In the genomic region with DNA sequence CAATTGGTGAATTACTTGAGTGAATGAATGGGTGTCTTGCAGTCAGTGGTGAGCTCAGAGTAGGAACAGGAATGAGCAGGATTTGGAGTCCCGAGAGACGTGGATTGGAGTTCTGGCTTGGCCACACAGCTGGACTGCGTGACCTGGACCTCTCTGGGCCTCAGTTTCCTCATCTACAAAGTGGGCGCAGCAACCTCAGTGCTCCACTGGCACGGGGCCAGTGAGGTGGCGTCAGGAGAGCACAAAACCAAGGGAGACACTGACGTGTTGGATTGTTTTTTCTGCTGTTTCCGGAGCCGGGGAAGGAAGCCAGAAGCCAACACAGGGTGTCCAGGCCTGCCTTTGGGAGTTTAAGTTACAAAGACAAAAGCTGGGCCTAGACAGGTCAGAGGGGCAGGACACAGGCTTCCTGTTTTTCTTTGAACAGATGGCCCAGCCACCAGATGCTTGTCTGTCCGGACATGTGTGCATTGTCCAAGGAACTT, we compare ENCODE assay signal across 1 cellular context.
TF ChIP-seq lines count a peak whose summit lies in the region.

No MANE protein-coding gene starts in this region.

TF ChIP-seq in HepG2, 621 proteins besides CTCF, POLR2A, EP300 and RAD21 (continued from another document and continues in another):
- TF ChIP-seq, protein P1, sequence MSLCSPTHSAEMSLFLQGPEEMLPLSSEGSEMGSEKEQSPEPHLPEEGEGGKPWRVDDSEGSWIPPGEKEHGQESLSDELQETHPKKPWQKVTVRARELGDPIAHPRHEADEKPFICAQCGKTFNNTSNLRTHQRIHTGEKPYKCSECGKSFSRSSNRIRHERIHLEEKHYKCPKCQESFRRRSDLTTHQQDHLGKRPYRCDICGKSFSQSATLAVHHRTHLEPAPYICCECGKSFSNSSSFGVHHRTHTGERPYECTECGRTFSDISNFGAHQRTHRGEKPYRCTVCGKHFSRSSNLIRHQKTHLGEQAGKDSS (CRISPR knock-in tag; IDR thresholded peaks at IDR 0.05; ENCODE audit: borderline replicate concordance, low read depth): peak; percentile 83
- TF ChIP-seq IRF9 (CRISPR knock-in tag; IDR thresholded peaks at IDR 0.05; ENCODE audit: borderline replicate concordance) (0 out of 2 replicates have a peak, but pooled peaks have one; percentile 28), ZNF747 (CRISPR knock-in tag; IDR thresholded peaks at IDR 0.05; ENCODE audit: borderline replicate concordance) (no peak), RFX1 (IDR thresholded peaks at IDR 0.05) (no peak), CC2D1A (CRISPR knock-in tag; IDR thresholded peaks at IDR 0.05) (no peak), HIC2 (CRISPR knock-in tag; IDR thresholded peaks at IDR 0.05; ENCODE audit: low read depth) (0 out of 2 replicates have a peak, but pooled peaks have one; percentile 37), GABPB1 (CRISPR knock-in tag; IDR thresholded peaks at IDR 0.05) (0 out of 2 replicates have a peak, but pooled peaks have one; percentile 15), NCOA2 (CRISPR knock-in tag; IDR thresholded peaks at IDR 0.05) (0 out of 2 replicates have a peak, but pooled peaks have one; percentile 10), ZNF629 (CRISPR knock-in tag; conservative IDR thresholded peaks at IDR 0.05) (peak; percentile 99), ZNF362 (CRISPR knock-in tag; IDR thresholded peaks at IDR 0.05; ENCODE audit: borderline replicate concordance) (peak; percentile 56; the same call in 1 of the 2 replicates), HNF1B (CRISPR knock-in tag; IDR thresholded peaks at IDR 0.05) (peak; percentile 9; the same call in 1 of the 2 replicates), RCOR2 (CRISPR knock-in tag; IDR thresholded peaks at IDR 0.05) (peak; percentile 91), RARA (CRISPR knock-in tag; IDR thresholded peaks at IDR 0.05) (peak; percentile 36; the same call in 1 of the 2 replicates), U2AF2 (IDR thresholded peaks at IDR 0.05; ENCODE audit: low read depth, low read length) (no peak), RXRA (CRISPR knock-in tag; IDR thresholded peaks at IDR 0.05) (0 out of 2 replicates have a peak, but pooled peaks have one; percentile 40), IRF2 (CRISPR knock-in tag; IDR thresholded peaks at IDR 0.05) (0 out of 2 replicates have a peak, but pooled peaks have one; percentile 15), ELF3 (CRISPR knock-in tag; IDR thresholded peaks at IDR 0.05) (peak; percentile 48; the same call in 1 of the 2 replicates), ZBTB46 (CRISPR knock-in tag; IDR thresholded peaks at IDR 0.05; ENCODE audit: borderline replicate concordance) (no peak), RBM22 (optimal IDR thresholded peaks at IDR 0.05; ENCODE audit: low read length) (no peak), ZFY (CRISPR knock-in tag; IDR thresholded peaks at IDR 0.05) (peak; percentile 42; the same call in 1 of the 2 replicates), ZNF263 (CRISPR knock-in tag; IDR thresholded peaks at IDR 0.05) (0 out of 2 replicates have a peak, but pooled peaks have one; percentile 19), ZGPAT (CRISPR knock-in tag; IDR thresholded peaks at IDR 0.05) (0 out of 2 replicates have a peak, but pooled peaks have one; percentile 27), HOXA3 (CRISPR knock-in tag; IDR thresholded peaks at IDR 0.05) (peak; percentile 51; the same call in 1 of the 2 replicates), ETV5 (CRISPR knock-in tag; IDR thresholded peaks at IDR 0.05; ENCODE audit: borderline replicate concordance) (peak; percentile 68; the same call in 1 of the 2 replicates)
- TF ChIP-seq, protein P2, sequence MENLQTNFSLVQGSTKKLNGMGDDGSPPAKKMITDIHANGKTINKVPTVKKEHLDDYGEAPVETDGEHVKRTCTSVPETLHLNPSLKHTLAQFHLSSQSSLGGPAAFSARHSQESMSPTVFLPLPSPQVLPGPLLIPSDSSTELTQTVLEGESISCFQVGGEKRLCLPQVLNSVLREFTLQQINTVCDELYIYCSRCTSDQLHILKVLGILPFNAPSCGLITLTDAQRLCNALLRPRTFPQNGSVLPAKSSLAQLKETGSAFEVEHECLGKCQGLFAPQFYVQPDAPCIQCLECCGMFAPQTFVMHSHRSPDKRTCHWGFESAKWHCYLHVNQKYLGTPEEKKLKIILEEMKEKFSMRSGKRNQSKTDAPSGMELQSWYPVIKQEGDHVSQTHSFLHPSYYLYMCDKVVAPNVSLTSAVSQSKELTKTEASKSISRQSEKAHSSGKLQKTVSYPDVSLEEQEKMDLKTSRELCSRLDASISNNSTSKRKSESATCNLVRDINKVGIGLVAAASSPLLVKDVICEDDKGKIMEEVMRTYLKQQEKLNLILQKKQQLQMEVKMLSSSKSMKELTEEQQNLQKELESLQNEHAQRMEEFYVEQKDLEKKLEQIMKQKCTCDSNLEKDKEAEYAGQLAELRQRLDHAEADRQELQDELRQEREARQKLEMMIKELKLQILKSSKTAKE (CRISPR knock-in tag; IDR thresholded peaks at IDR 0.05; ENCODE audit: borderline replicate concordance): peak; percentile 40; the same call in 1 of the 2 replicates
- TF ChIP-seq, protein P3, sequence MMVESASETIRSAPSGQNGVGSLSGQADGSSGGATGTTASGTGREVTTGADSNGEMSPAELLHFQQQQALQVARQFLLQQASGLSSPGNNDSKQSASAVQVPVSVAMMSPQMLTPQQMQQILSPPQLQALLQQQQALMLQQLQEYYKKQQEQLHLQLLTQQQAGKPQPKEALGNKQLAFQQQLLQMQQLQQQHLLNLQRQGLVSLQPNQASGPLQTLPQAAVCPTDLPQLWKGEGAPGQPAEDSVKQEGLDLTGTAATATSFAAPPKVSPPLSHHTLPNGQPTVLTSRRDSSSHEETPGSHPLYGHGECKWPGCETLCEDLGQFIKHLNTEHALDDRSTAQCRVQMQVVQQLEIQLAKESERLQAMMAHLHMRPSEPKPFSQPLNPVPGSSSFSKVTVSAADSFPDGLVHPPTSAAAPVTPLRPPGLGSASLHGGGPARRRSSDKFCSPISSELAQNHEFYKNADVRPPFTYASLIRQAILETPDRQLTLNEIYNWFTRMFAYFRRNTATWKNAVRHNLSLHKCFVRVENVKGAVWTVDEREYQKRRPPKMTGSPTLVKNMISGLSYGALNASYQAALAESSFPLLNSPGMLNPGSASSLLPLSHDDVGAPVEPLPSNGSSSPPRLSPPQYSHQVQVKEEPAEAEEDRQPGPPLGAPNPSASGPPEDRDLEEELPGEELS (CRISPR knock-in tag; IDR thresholded peaks at IDR 0.05): peak; percentile 56
- TF ChIP-seq, protein P4, sequence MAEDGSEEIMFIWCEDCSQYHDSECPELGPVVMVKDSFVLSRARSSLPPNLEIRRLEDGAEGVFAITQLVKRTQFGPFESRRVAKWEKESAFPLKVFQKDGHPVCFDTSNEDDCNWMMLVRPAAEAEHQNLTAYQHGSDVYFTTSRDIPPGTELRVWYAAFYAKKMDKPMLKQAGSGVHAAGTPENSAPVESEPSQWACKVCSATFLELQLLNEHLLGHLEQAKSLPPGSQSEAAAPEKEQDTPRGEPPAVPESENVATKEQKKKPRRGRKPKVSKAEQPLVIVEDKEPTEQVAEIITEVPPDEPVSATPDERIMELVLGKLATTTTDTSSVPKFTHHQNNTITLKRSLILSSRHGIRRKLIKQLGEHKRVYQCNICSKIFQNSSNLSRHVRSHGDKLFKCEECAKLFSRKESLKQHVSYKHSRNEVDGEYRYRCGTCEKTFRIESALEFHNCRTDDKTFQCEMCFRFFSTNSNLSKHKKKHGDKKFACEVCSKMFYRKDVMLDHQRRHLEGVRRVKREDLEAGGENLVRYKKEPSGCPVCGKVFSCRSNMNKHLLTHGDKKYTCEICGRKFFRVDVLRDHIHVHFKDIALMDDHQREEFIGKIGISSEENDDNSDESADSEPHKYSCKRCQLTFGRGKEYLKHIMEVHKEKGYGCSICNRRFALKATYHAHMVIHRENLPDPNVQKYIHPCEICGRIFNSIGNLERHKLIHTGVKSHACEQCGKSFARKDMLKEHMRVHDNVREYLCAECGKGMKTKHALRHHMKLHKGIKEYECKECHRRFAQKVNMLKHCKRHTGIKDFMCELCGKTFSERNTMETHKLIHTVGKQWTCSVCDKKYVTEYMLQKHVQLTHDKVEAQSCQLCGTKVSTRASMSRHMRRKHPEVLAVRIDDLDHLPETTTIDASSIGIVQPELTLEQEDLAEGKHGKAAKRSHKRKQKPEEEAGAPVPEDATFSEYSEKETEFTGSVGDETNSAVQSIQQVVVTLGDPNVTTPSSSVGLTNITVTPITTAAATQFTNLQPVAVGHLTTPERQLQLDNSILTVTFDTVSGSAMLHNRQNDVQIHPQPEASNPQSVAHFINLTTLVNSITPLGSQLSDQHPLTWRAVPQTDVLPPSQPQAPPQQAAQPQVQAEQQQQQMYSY (CRISPR knock-in tag; IDR thresholded peaks at IDR 0.05): peak; percentile 79; the same call in 1 of the 2 replicates
- TF ChIP-seq, protein P5, sequence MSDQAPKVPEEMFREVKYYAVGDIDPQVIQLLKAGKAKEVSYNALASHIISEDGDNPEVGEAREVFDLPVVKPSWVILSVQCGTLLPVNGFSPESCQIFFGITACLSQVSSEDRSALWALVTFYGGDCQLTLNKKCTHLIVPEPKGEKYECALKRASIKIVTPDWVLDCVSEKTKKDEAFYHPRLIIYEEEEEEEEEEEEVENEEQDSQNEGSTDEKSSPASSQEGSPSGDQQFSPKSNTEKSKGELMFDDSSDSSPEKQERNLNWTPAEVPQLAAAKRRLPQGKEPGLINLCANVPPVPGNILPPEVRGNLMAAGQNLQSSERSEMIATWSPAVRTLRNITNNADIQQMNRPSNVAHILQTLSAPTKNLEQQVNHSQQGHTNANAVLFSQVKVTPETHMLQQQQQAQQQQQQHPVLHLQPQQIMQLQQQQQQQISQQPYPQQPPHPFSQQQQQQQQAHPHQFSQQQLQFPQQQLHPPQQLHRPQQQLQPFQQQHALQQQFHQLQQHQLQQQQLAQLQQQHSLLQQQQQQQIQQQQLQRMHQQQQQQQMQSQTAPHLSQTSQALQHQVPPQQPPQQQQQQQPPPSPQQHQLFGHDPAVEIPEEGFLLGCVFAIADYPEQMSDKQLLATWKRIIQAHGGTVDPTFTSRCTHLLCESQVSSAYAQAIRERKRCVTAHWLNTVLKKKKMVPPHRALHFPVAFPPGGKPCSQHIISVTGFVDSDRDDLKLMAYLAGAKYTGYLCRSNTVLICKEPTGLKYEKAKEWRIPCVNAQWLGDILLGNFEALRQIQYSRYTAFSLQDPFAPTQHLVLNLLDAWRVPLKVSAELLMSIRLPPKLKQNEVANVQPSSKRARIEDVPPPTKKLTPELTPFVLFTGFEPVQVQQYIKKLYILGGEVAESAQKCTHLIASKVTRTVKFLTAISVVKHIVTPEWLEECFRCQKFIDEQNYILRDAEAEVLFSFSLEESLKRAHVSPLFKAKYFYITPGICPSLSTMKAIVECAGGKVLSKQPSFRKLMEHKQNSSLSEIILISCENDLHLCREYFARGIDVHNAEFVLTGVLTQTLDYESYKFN (CRISPR knock-in tag; conservative IDR thresholded peaks at IDR 0.05): peak; percentile 42; the same call in 1 of the 2 replicates
